In the genomic region with DNA sequence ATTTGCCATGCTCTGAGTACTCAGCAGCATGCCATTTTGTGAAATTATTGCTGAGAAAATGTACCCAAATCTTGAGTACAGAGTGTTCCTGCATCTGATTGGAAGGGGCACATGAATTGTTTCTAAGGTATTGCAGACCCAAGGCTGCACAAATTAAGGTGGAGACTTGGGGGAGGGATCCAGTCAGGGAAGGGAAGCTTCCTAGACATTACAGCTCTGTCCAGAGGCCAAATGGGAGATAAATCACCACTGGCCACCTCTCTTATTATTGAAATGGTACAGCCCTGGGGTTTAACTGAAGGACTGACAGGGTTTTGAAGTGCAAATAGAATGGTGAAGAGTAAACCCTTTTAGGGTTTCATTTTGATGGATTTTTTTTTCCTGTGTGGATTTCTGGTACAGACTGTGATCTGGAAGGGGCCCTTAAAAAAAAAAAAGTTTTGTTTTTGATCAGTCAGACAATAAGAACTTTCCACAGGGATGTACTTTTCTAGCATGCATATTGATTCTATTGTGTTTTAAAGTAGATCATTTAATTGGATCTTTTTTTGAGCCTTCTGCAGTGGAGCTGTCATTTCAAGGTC, we compare ENCODE assay signal across 17 cellular contexts.
A peak's percentile ranks its signal among the peaks of the same experiment; 100 is the strongest.
DNase-seq lines count a peak whose midpoint lies in the region; ATAC-seq, FAIRE-seq and TF ChIP-seq lines count a peak whose summit lies in the region.
"Had no signal": no experiment of that assay in that cellular context is flagged by ENCODE, and none has a peak within 500 bp of the region (broad histone marks: within the 10 kb centered on the region; RNA-seq: fewer than 3 reads in every experiment).

No MANE protein-coding gene starts in this region.

- CTCF ChIA-PET in A549 (lab: Yijun Ruan, JAX) = no interaction called here

- peak overlapping the region; percentile 3; the same call in 1 of the 3 replicates for H3K4me2 ChIP-seq in A549
- H3K4me2 ChIP-seq: PC-9 had no signal

- DNase-seq in A549 (ENCODE audit: low read depth in 1 of 2, low spot score in 1 of 2) = no peak
- DNase-seq in HCEC 1CT = peak; percentile 8
- peak; percentile 87 for DNase-seq in SK-N-DZ (ENCODE audit: low spot score)
- DNase-seq in islet precursor cell = peak; percentile 85
- DNase-seq in MV-4-11 (lab: John Stamatoyannopoulos, UW) = no peak
- DNase-seq in glomerular visceral epithelial cell (ENCODE audit: extremely low spot score) = no peak
- DNase-seq in gastrocnemius medialis = no peak
- no peak for DNase-seq in activated T-cell treated with anti-CD3 and anti-CD28 coated beads, Interleukin-2, amount 50 U/mL, for 48 hours
- DNase-seq: activated CD8-positive, alpha-beta memory T cell treated with anti-CD3 and anti-CD28 coated beads for 24 hours; anterior cingulate cortex; erythroblast; NCI-H1092; NCI-H446 treated with DMSO at 0.1 percent for 48 hours; PC-9; right lobe of liver; WERI-Rb-1 had no signal

- H3K4me3 ChIP-seq in A549 (no peak overlapping the region), gastrocnemius medialis (no peak overlapping the region)
- H3K4me3 ChIP-seq: PC-9, right lobe of liver had no signal

- ATAC-seq in A549 = no peak
- no peak for ATAC-seq in gastrocnemius medialis
- ATAC-seq: HepG2, right lobe of liver had no signal

- no peaks in the 10 kb centered on the region for H3K36me3 ChIP-seq in gastrocnemius medialis
- H3K36me3 ChIP-seq: right lobe of liver, WERI-Rb-1 had no signal

- POLR2A ChIA-PET in A549 (lab: Yijun Ruan, JAX) = no interaction called here

- H3K27ac ChIP-seq in A549 (no peak overlapping the region; a peak in 1 of 6 replicates), gastrocnemius medialis (no peak overlapping the region)
- H3K27ac ChIP-seq: PC-9, right lobe of liver, WERI-Rb-1 had no signal

- TF ChIP-seq POLR2A in A549 (IDR thresholded peaks at IDR 0.05; ENCODE audit: low read length) (no peak), gastrocnemius medialis (IDR thresholded peaks at IDR 0.05) (no peak)

- no peaks in the 10 kb centered on the region for H3K27me3 ChIP-seq in gastrocnemius medialis
- H3K27me3 ChIP-seq: right lobe of liver had no signal

- FAIRE-seq in A549 (lab: Jason Lieb, UNC) = no peak
- FAIRE-seq: HepG2 had no signal

- no peak for TF ChIP-seq EP300 in A549 (IDR thresholded peaks at IDR 0.05)

- in situ Hi-C loops in gastrocnemius medialis (cut with MboI; ENCODE audit: low sequenced_read_pairs in 4 of 4) = no loop called here

- TF ChIP-seq CTCF in A549 (IDR thresholded peaks at IDR 0.05) (no peak), gastrocnemius medialis (IDR thresholded peaks at IDR 0.05 in 4 of 5, conservative IDR thresholded peaks at IDR 0.05 in 1 of 5) (no peak)

- TF ChIP-seq RAD21 in A549 (conservative IDR thresholded peaks at IDR 0.05 in 1 of 2, IDR thresholded peaks at IDR 0.05 in 1 of 2) = no peak

- intact Hi-C loops in gastrocnemius medialis (cut with DNase I; ENCODE audit: low total_unique reads) = no loop called here

- no peaks in the 10 kb centered on the region for H3K9me3 ChIP-seq in A549
- no peaks in the 10 kb centered on the region for H3K9me3 ChIP-seq in gastrocnemius medialis
- H3K9me3 ChIP-seq: right lobe of liver had no signal

- H3K4me1 ChIP-seq in A549 (peaks cover 7% of the 10 kb centered on the region; the same call in 1 of the 3 replicates), gastrocnemius medialis (peaks cover 0 to 11% of the 10 kb centered on the region in 2 donors)
- H3K4me1 ChIP-seq: right lobe of liver had no signal

TF ChIP-seq in A549, 52 proteins besides CTCF, POLR2A, EP300 and RAD21:
- TF ChIP-seq KDM1A (IDR thresholded peaks at IDR 0.05; ENCODE audit: low read depth) (no peak), RFX5 (IDR thresholded peaks at IDR 0.05) (no peak), POLR2AphosphoS2 (conservative IDR thresholded peaks at IDR 0.05; ENCODE audit: low read length) (no peak), MAZ (IDR thresholded peaks at IDR 0.05; ENCODE audit: borderline replicate concordance, low read depth, low read length) (no peak), FOXS1 (CRISPR knock-in tag; IDR thresholded peaks at IDR 0.05) (no peak), ZFP36 (IDR thresholded peaks at IDR 0.05; ENCODE audit: borderline replicate concordance, partially characterized antibody) (no peak), HES2 (IDR thresholded peaks at IDR 0.05) (no peak), FOSB (CRISPR knock-in tag; IDR thresholded peaks at IDR 0.05) (no peak), CBX2 (IDR thresholded peaks at IDR 0.05; ENCODE audit: borderline replicate concordance, low read depth) (no peak), HOXB5 (CRISPR knock-in tag; IDR thresholded peaks at IDR 0.05) (no peak), RNF2 (IDR thresholded peaks at IDR 0.05; ENCODE audit: borderline replicate concordance, low read depth) (no peak), KDM5A (IDR thresholded peaks at IDR 0.05) (no peak), USF2 (IDR thresholded peaks at IDR 0.05) (no peak), HEYL (CRISPR knock-in tag; IDR thresholded peaks at IDR 0.05) (no peak), HMGXB4 (CRISPR knock-in tag; IDR thresholded peaks at IDR 0.05; ENCODE audit: borderline replicate concordance) (no peak), JUNB (IDR thresholded peaks at IDR 0.05) (no peak), FOSL2 (IDR thresholded peaks at IDR 0.05) (no peak), FOSL2 (CRISPR knock-in tag; IDR thresholded peaks at IDR 0.05) (no peak), ATOH8 (CRISPR knock-in tag; IDR thresholded peaks at IDR 0.05; ENCODE audit: low read depth) (no peak)
- TF ChIP-seq, protein P1, sequence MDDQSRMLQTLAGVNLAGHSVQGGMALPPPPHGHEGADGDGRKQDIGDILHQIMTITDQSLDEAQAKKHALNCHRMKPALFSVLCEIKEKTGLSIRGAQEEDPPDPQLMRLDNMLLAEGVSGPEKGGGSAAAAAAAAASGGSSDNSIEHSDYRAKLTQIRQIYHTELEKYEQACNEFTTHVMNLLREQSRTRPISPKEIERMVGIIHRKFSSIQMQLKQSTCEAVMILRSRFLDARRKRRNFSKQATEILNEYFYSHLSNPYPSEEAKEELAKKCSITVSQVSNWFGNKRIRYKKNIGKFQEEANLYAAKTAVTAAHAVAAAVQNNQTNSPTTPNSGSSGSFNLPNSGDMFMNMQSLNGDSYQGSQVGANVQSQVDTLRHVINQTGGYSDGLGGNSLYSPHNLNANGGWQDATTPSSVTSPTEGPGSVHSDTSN (IDR thresholded peaks at IDR 0.05) = no peak

Comparison
In these comparisons a context has a peak if more than half of its experiments do, and no peak if none do; other contexts are left out.
1. DNase-seq: peak in HCEC 1CT (single experiment), SK-N-DZ (single experiment) and islet precursor cell (single experiment); none in A549 (0 of 2), MV-4-11 (single experiment), glomerular visceral epithelial cell (single experiment), gastrocnemius medialis (0 of 2) and activated T-cell treated with anti-CD3 and anti-CD28 coated beads, Interleukin-2, amount 50 U/mL, for 48 hours (0 of 2).